Comparison of ENCODE assay signal across 1 cellular context in the genomic region with DNA sequence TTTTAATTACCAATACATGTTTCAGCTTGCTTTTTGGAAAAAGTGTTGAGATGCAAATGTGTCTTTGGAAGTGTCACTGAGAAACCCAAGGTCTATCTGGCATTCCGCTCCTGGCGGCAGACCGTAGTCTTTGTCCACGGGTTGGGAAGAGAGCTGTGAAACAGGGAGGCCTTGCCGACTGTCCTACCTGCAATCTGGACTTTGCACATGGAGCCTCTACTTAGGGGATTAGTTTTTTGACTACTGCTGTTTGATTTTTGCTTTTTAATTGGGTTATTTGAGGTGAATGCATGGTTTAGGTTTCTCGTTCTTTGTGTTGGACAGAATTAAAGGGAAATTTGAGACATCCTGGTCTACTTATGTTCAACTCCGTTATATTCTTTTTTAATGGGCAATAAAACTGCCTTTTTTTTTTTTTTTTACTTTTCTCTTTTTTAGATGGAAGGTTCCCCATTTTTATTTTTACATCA.
TF ChIP-seq lines count a peak whose summit lies in the region.

No MANE protein-coding gene starts in this region.

TF ChIP-seq in HepG2, 621 proteins besides CTCF, POLR2A, EP300 and RAD21 (continued from another document and continues in another):
- TF ChIP-seq, protein P1, sequence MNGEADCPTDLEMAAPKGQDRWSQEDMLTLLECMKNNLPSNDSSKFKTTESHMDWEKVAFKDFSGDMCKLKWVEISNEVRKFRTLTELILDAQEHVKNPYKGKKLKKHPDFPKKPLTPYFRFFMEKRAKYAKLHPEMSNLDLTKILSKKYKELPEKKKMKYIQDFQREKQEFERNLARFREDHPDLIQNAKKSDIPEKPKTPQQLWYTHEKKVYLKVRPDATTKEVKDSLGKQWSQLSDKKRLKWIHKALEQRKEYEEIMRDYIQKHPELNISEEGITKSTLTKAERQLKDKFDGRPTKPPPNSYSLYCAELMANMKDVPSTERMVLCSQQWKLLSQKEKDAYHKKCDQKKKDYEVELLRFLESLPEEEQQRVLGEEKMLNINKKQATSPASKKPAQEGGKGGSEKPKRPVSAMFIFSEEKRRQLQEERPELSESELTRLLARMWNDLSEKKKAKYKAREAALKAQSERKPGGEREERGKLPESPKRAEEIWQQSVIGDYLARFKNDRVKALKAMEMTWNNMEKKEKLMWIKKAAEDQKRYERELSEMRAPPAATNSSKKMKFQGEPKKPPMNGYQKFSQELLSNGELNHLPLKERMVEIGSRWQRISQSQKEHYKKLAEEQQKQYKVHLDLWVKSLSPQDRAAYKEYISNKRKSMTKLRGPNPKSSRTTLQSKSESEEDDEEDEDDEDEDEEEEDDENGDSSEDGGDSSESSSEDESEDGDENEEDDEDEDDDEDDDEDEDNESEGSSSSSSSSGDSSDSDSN (CRISPR knock-in tag; IDR thresholded peaks at IDR 0.05) = no peak
- no peak for TF ChIP-seq HNRNPH1 (optimal IDR thresholded peaks at IDR 0.05; ENCODE audit: low read depth, low read length)
- TF ChIP-seq ZNF232 (CRISPR knock-in tag; IDR thresholded peaks at IDR 0.05; ENCODE audit: borderline replicate concordance) = no peak
- peak; percentile 59 for TF ChIP-seq SOX5 (CRISPR knock-in tag; IDR thresholded peaks at IDR 0.05; ENCODE audit: borderline replicate concordance)
- peak; percentile 56; the same call in 1 of the 2 replicates for TF ChIP-seq HMG20A (CRISPR knock-in tag; IDR thresholded peaks at IDR 0.05; ENCODE audit: borderline replicate concordance)
- no peak for TF ChIP-seq NFYC (CRISPR knock-in tag; IDR thresholded peaks at IDR 0.05)
- TF ChIP-seq RXRB (CRISPR knock-in tag; IDR thresholded peaks at IDR 0.05; ENCODE audit: borderline replicate concordance) = peak; percentile 82
- no peak for TF ChIP-seq CSRNP1 (CRISPR knock-in tag; IDR thresholded peaks at IDR 0.05)
- TF ChIP-seq MXD4 (CRISPR knock-in tag; IDR thresholded peaks at IDR 0.05) = peak; percentile 24; the same call in 1 of the 2 replicates
- no peak for TF ChIP-seq NFATC3 (CRISPR knock-in tag; IDR thresholded peaks at IDR 0.05)
- TF ChIP-seq ZSCAN31 (CRISPR knock-in tag; IDR thresholded peaks at IDR 0.05; ENCODE audit: low read depth) = peak; percentile 43; the same call in 1 of the 2 replicates
- TF ChIP-seq KAT2B (IDR thresholded peaks at IDR 0.05; ENCODE audit: borderline replicate concordance, low read depth, low read length) = no peak
- TF ChIP-seq ZNF644 (CRISPR knock-in tag; IDR thresholded peaks at IDR 0.05; ENCODE audit: low read depth) = peak; percentile 91
- peak; percentile 55 for TF ChIP-seq ZMYM4 (CRISPR knock-in tag; IDR thresholded peaks at IDR 0.05)
- TF ChIP-seq IRF2 (CRISPR knock-in tag; IDR thresholded peaks at IDR 0.05) = 0 out of 2 replicates have a peak, but pooled peaks have one; percentile 39
- TF ChIP-seq SAP130 (CRISPR knock-in tag; IDR thresholded peaks at IDR 0.05; ENCODE audit: low read depth) = peak; percentile 66
- TF ChIP-seq ZNF83 (CRISPR knock-in tag; IDR thresholded peaks at IDR 0.05; ENCODE audit: borderline replicate concordance) = no peak
- TF ChIP-seq RFX1 (IDR thresholded peaks at IDR 0.05) = no peak
- TF ChIP-seq ZNF766 (CRISPR knock-in tag; IDR thresholded peaks at IDR 0.05; ENCODE audit: borderline replicate concordance) = no peak
- TF ChIP-seq ELF1 (CRISPR knock-in tag; IDR thresholded peaks at IDR 0.05) = peak; percentile 19; the same call in 1 of the 2 replicates
- no peak for TF ChIP-seq ZNF256 (CRISPR knock-in tag; conservative IDR thresholded peaks at IDR 0.05)
- TF ChIP-seq, protein P2, sequence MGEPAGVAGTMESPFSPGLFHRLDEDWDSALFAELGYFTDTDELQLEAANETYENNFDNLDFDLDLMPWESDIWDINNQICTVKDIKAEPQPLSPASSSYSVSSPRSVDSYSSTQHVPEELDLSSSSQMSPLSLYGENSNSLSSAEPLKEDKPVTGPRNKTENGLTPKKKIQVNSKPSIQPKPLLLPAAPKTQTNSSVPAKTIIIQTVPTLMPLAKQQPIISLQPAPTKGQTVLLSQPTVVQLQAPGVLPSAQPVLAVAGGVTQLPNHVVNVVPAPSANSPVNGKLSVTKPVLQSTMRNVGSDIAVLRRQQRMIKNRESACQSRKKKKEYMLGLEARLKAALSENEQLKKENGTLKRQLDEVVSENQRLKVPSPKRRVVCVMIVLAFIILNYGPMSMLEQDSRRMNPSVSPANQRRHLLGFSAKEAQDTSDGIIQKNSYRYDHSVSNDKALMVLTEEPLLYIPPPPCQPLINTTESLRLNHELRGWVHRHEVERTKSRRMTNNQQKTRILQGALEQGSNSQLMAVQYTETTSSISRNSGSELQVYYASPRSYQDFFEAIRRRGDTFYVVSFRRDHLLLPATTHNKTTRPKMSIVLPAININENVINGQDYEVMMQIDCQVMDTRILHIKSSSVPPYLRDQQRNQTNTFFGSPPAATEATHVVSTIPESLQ (CRISPR knock-in tag; conservative IDR thresholded peaks at IDR 0.05) = no peak
- TF ChIP-seq ZNF770 (CRISPR knock-in tag; IDR thresholded peaks at IDR 0.05) = no peak
- peak; percentile 67; the same call in 1 of the 2 replicates for TF ChIP-seq FOXJ3 (CRISPR knock-in tag; IDR thresholded peaks at IDR 0.05; ENCODE audit: borderline replicate concordance)
- TF ChIP-seq CREB1 (IDR thresholded peaks at IDR 0.05) = no peak
- 0 out of 2 replicates have a peak, but pooled peaks have one; percentile 32 for TF ChIP-seq CREB1 (CRISPR knock-in tag; IDR thresholded peaks at IDR 0.05)
- TF ChIP-seq ZNF574 (CRISPR knock-in tag; IDR thresholded peaks at IDR 0.05) = peak; percentile 42; the same call in 1 of the 2 replicates
- TF ChIP-seq, protein P3, sequence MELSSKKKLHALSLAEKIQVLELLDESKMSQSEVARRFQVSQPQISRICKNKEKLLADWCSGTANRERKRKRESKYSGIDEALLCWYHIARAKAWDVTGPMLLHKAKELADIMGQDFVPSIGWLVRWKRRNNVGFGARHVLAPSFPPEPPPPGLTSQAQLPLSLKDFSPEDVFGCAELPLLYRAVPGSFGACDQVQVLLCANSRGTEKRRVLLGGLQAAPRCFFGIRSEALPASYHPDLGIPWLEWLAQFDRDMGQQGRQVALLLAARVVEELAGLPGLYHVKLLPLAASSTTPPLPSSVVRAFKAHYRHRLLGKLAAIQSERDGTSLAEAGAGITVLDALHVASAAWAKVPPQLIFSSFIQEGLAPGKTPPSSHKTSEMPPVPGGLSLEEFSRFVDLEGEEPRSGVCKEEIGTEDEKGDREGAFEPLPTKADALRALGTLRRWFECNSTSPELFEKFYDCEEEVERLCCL (CRISPR knock-in tag; IDR thresholded peaks at IDR 0.05; ENCODE audit: borderline replicate concordance) = no peak
- TF ChIP-seq, protein P4, sequence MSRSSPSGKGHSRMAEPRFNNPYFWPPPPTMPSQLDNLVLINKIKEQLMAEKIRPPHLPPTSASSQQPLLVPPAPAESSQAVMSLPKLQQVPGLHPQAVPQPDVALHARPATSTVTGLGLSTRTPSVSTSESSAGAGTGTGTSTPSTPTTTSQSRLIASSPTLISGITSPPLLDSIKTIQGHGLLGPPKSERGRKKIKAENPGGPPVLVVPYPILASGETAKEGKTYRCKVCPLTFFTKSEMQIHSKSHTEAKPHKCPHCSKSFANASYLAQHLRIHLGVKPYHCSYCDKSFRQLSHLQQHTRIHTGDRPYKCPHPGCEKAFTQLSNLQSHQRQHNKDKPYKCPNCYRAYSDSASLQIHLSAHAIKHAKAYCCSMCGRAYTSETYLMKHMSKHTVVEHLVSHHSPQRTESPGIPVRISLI (CRISPR knock-in tag; IDR thresholded peaks at IDR 0.05; ENCODE audit: borderline replicate concordance) = no peak; the same call in 1 of the 2 replicates
- TF ChIP-seq PHF8 (CRISPR knock-in tag; IDR thresholded peaks at IDR 0.05) = no peak
- no peak for TF ChIP-seq ONECUT2 (CRISPR knock-in tag; IDR thresholded peaks at IDR 0.05)
- 0 out of 2 replicates have a peak, but pooled peaks have one; percentile 47 for TF ChIP-seq KDM3A (CRISPR knock-in tag; IDR thresholded peaks at IDR 0.05; ENCODE audit: low read depth)
- TF ChIP-seq RORA (CRISPR knock-in tag; IDR thresholded peaks at IDR 0.05) = no peak
- TF ChIP-seq HDAC6 (IDR thresholded peaks at IDR 0.05; ENCODE audit: low read depth, low read length) = no peak
- peak; percentile 86 for TF ChIP-seq ZNF331 (CRISPR knock-in tag; IDR thresholded peaks at IDR 0.05)
- no peak for TF ChIP-seq ZNF782 (CRISPR knock-in tag; IDR thresholded peaks at IDR 0.05; ENCODE audit: borderline replicate concordance)
- no peak for TF ChIP-seq ZNF879 (CRISPR knock-in tag; IDR thresholded peaks at IDR 0.05)
- no peak; the same call in 1 of the 2 replicates for TF ChIP-seq SNAPC2 (CRISPR knock-in tag; IDR thresholded peaks at IDR 0.05)
- TF ChIP-seq ZNF264 (CRISPR knock-in tag; IDR thresholded peaks at IDR 0.05) = peak; percentile 52; the same call in 1 of the 2 replicates
- TF ChIP-seq ERF (CRISPR knock-in tag; IDR thresholded peaks at IDR 0.05) = peak; percentile 64
- 0 out of 2 replicates have a peak, but pooled peaks have one; percentile 57 for TF ChIP-seq RERE (CRISPR knock-in tag; IDR thresholded peaks at IDR 0.05; ENCODE audit: low read depth)
- TF ChIP-seq ZNF205 (CRISPR knock-in tag; IDR thresholded peaks at IDR 0.05) = no peak
- peak; percentile 28; the same call in 1 of the 2 replicates for TF ChIP-seq YEATS4 (CRISPR knock-in tag; IDR thresholded peaks at IDR 0.05; ENCODE audit: borderline replicate concordance)
